ENCODE assay signal across 23 cellular contexts in the genomic region with DNA sequence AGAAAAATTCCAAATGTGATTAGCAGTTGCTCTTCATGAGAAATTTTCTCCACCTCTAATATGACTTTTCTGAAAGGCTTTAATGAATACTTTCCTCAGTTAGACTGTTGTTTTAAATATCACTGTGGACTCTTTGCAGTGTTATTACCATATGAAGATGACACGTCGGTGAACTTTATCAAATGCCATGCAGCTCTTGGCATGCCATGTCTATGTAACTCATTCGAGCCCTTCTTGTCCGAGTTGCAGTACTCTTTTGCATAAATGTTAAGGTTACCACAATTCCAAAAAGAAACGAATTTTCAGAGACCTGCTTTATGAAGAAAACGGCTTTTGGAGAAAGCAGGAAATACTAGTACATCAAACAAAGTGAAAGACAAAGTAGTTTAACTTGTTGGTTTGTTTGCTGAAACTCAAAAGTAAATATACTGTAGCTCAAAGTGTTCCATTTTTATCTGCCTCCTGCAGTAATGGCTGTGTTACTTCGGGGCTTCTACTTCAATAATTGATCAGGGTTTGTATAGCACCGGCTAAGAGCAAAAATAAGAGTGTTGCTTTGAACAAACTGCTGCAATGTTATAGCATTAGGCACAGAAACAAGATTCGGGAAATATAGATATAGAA.
DNase-seq lines count a peak whose midpoint lies in the region; ATAC-seq and TF ChIP-seq lines count a peak whose summit lies in the region.
"Had no signal": no experiment of that assay in that cellular context is flagged by ENCODE, and none has a peak within 500 bp of the region (broad histone marks: within the 10 kb centered on the region; RNA-seq: fewer than 3 reads in every experiment).

No MANE protein-coding gene starts in this region.

- no CpG with 5 or more reads among the region's 9 CpGs for WGBS in trophoblast cell (ENCODE audit: extremely low coverage, insufficient coverage, insufficient read length)

- H2BK5ac ChIP-seq in trophoblast cell (ENCODE audit: low read depth, low read length, poor library complexity): no peak overlapping the region

- H4K91ac ChIP-seq in trophoblast cell (ENCODE audit: low read depth, low read length): no peak overlapping the region

- H2AK5ac ChIP-seq in trophoblast cell (ENCODE audit: low read length): no peak overlapping the region

- no peaks in the 10 kb centered on the region for H3K36me3 ChIP-seq in PC-3 (ENCODE audit: low read depth, low read length)
- H3K36me3 ChIP-seq in left lung: no peaks in the 10 kb centered on the region
- no peaks in the 10 kb centered on the region for H3K36me3 ChIP-seq in trophoblast cell (ENCODE audit: control insufficient read depth in 1 of 2, insufficient read depth in 2 of 2, low read length in 2 of 2)
- H3K36me3 ChIP-seq: adrenal gland, SJCRH30, thyroid gland had no signal

- peak overlapping the region; percentile 73 for H2AFZ ChIP-seq in PC-3 (ENCODE audit: low read length)
- no peak overlapping the region for H2AFZ ChIP-seq in trophoblast cell (ENCODE audit: insufficient read depth, low read length, poor library complexity)

- no peak overlapping the region for H4K8ac ChIP-seq in trophoblast cell (ENCODE audit: low read depth, low read length)

- ATAC-seq in stimulated activated naive CD8-positive, alpha-beta T cell treated with anti-CD3 and anti-CD28 coated beads, Interleukin-15, Interleukin-2, amounts not matched to agents 100 U/mL and 50 U/mL, for 24 hours: peak; percentile 71
- no peak for ATAC-seq in stimulated activated naive CD8-positive, alpha-beta T cell treated with anti-CD3 and anti-CD28 coated beads, Interleukin-15, amount 100 ng/mL, for 72 hours
- ATAC-seq in PC-3 (no peak), left lung (peak; percentile 66), sciatic nerve (no peak), HG02610 (IDR thresholded peaks at IDR 0.05; ENCODE audit: unreplicated experiment) (no peak)
- ATAC-seq: activated CD4-positive, alpha-beta T cell treated with anti-CD3 and anti-CD28 coated beads for 36 hours; CD8-positive, alpha-beta T cell; foreskin keratinocyte; HCT116; stimulated activated naive B cell treated with anti-CD40 and anti-IgM and Interleukin-4, amounts not matched to agents 10 μg/mL and 1 μg/mL and 100 μg/mL, for 72 hours had no signal

- H3K4me2 ChIP-seq in PC-3 (ENCODE audit: low read length) (peak overlapping the region; percentile 40), trophoblast cell (ENCODE audit: low read length) (no peak overlapping the region)

- H3K79me2 ChIP-seq in PC-3 (ENCODE audit: low read length) (no peaks in the 10 kb centered on the region), trophoblast cell (ENCODE audit: control insufficient read depth, insufficient read depth, low read length, poor library complexity) (no peaks in the 10 kb centered on the region)

- no peaks in the 10 kb centered on the region for H3K4me1 ChIP-seq in PC-3 (ENCODE audit: insufficient read depth, low read length)
- H3K4me1 ChIP-seq in left lung: peaks cover 0 to 5% of the 10 kb centered on the region in 2 donors
- H3K4me1 ChIP-seq in trophoblast cell (ENCODE audit: control insufficient read depth in 1 of 2, insufficient read depth in 2 of 2, low read length in 2 of 2): no peaks in the 10 kb centered on the region
- H3K4me1 ChIP-seq: adrenal gland, foreskin keratinocyte, SJCRH30, thyroid gland had no signal

- H3K9me3 Mint-ChIP-seq in stimulated activated naive CD8-positive, alpha-beta T cell treated with anti-CD3 and anti-CD28 coated beads, Interleukin-15, amount 100 ng/mL, for 72 hours: no peaks in the 10 kb centered on the region
- H3K9me3 Mint-ChIP-seq: brain; CD8-positive, alpha-beta T cell; stimulated activated naive B cell treated with anti-CD40 and anti-IgM and Interleukin-4, amounts not matched to agents 10 μg/mL and 1 μg/mL and 100 μg/mL, for 72 hours; T-helper 1 cell treated with Interleukin-12 subunit alpha and Interleukin-12 subunit beta and Interleukin-4 antibody, amounts not matched to agents 30 μg/mL and 1 μg/mL, for 36 hours had no signal

- H3K18ac ChIP-seq in trophoblast cell (ENCODE audit: low read length): no peak overlapping the region

- H3K27ac Mint-ChIP-seq in stimulated activated naive CD8-positive, alpha-beta T cell treated with anti-CD3 and anti-CD28 coated beads, Interleukin-15, amount 100 ng/mL, for 72 hours: no peak overlapping the region
- H3K27ac Mint-ChIP-seq: activated CD4-positive, alpha-beta T cell treated with anti-CD3 and anti-CD28 coated beads for 36 hours; stimulated activated naive B cell treated with anti-CD40 and anti-IgM and Interleukin-4, amounts not matched to agents 10 μg/mL and 1 μg/mL and 100 μg/mL, for 72 hours; T-helper 1 cell treated with Interleukin-12 subunit alpha and Interleukin-12 subunit beta and Interleukin-4 antibody, amounts not matched to agents 30 μg/mL and 1 μg/mL, for 36 hours had no signal

- no peak overlapping the region for H3K14ac ChIP-seq in trophoblast cell (ENCODE audit: low read length)

- H4K12ac ChIP-seq in trophoblast cell (ENCODE audit: low read depth, low read length): no peak overlapping the region

- peaks cover 35% of the 10 kb centered on the region for H3K4me1 Mint-ChIP-seq in stimulated activated naive CD8-positive, alpha-beta T cell treated with anti-CD3 and anti-CD28 coated beads, Interleukin-15, amount 100 ng/mL, for 72 hours

- no peaks in the 10 kb centered on the region for H4K20me1 ChIP-seq in PC-3 (ENCODE audit: low read length)

- H3K4me3 ChIP-seq in PC-3 (ENCODE audit: low read length) (no peak overlapping the region), left lung (no peak overlapping the region), trophoblast cell (ENCODE audit: low read depth, low read length) (no peak overlapping the region)
- H3K4me3 ChIP-seq: adrenal gland, SJCRH30, thyroid gland had no signal

- no peak overlapping the region for H3K9ac ChIP-seq in PC-3 (ENCODE audit: low read length)
- no peak overlapping the region for H3K9ac ChIP-seq in trophoblast cell (ENCODE audit: low read length)

- H3K27ac ChIP-seq in PC-3 (ENCODE audit: low read length) (no peak overlapping the region), left lung (no peak overlapping the region), trophoblast cell (ENCODE audit: low read depth, low read length) (no peak overlapping the region)
- H3K27ac ChIP-seq: adrenal gland, foreskin keratinocyte, SJCRH30, thyroid gland had no signal

- no peaks in the 10 kb centered on the region for H3K27me3 Mint-ChIP-seq in stimulated activated naive CD8-positive, alpha-beta T cell treated with anti-CD3 and anti-CD28 coated beads, Interleukin-15, amount 100 ng/mL, for 72 hours
- H3K27me3 Mint-ChIP-seq: activated CD4-positive, alpha-beta T cell treated with anti-CD3 and anti-CD28 coated beads for 36 hours; brain; stimulated activated naive B cell treated with anti-CD40 and anti-IgM and Interleukin-4, amounts not matched to agents 10 μg/mL and 1 μg/mL and 100 μg/mL, for 72 hours had no signal

- H3K27me3 ChIP-seq in PC-3 (ENCODE audit: low read length) (no peaks in the 10 kb centered on the region), left lung (no peaks in the 10 kb centered on the region), trophoblast cell (ENCODE audit: insufficient read depth, low read length) (no peaks in the 10 kb centered on the region)
- H3K27me3 ChIP-seq: adrenal gland, foreskin keratinocyte, SJCRH30, thyroid gland had no signal

- no peak overlapping the region for H3K23ac ChIP-seq in trophoblast cell (ENCODE audit: low read length)

- H3K4ac ChIP-seq in trophoblast cell (ENCODE audit: low read depth, low read length): no peak overlapping the region

- no peak overlapping the region for H2BK12ac ChIP-seq in trophoblast cell (ENCODE audit: low read length)

- POLR2A ChIA-PET in PC-3 (lab: Charles Lee; ENCODE audit: unreplicated experiment): no interaction called here

- H3F3A ChIP-seq in PC-3 (ENCODE audit: low read length, unreplicated experiment): no peaks in the 10 kb centered on the region

- no peak for TF ChIP-seq CTCF in PC-3 (conservative IDR thresholded peaks at IDR 0.05; ENCODE audit: low read depth, low read length)
- TF ChIP-seq CTCF in left lung (IDR thresholded peaks at IDR 0.05): no peak

- BruUV-seq in PC-3 (replicated peaks; lab: Mats Ljungman, UMichigan): no TSS peak

- intact Hi-C loops in PC-3 (cut with micrococcal nuclease) (no loop called here), left lung (cut with DNase I) (no loop called here), sciatic nerve (cut with DNase I) (no loop called here)

- CTCF ChIA-PET in PC-3 (lab: Charles Lee): no interaction called here

- DNase-seq in stimulated activated naive CD8-positive, alpha-beta T cell treated with anti-CD3 and anti-CD28 coated beads, Interleukin-15, Interleukin-2, amounts not matched to agents 100 U/mL and 50 U/mL, for 24 hours: no peak
- DNase-seq in stimulated activated naive CD8-positive, alpha-beta T cell treated with anti-CD3 and anti-CD28 coated beads, Interleukin-15, amount 100 ng/mL, for 72 hours: no peak
- DNase-seq in PC-3 (no peak), left lung (no peak), sciatic nerve (ENCODE audit: low spot score) (no peak), trophoblast cell (no peak)
- DNase-seq: activated CD4-positive, alpha-beta T cell treated with anti-CD3 and anti-CD28 coated beads for 36 hours; activated effector memory CD4-positive, alpha-beta T cell treated with anti-CD3 and anti-CD28 coated beads, Interleukin-2, amount 50 U/mL, for 16 hours; adrenal gland; CD8-positive, alpha-beta T cell; effector CD8-positive, alpha-beta T cell; foreskin keratinocyte; mesendoderm; NCI-H1694 treated with DMSO at 0.1 percent for 48 hours; NCI-H226; SJCRH30; stimulated activated CD4-positive, alpha-beta T cell treated with anti-CD3 and anti-CD28 coated beads, Interleukin-4, amount 100 ng/mL, for 1 hour; stimulated activated naive B cell treated with anti-CD40 and anti-IgM and Interleukin-4, amounts not matched to agents 10 μg/mL and 1 μg/mL and 100 μg/mL, for 72 hours; thyroid gland had no signal

- H3K9me3 ChIP-seq in PC-3 (ENCODE audit: low read length) (no peaks in the 10 kb centered on the region), left lung (no peaks in the 10 kb centered on the region), trophoblast cell (ENCODE audit: insufficient read depth, low read depth, low read length) (no peaks in the 10 kb centered on the region)
- H3K9me3 ChIP-seq: adrenal gland, SJCRH30, thyroid gland had no signal

- no peak overlapping the region for H2BK120ac ChIP-seq in trophoblast cell (ENCODE audit: insufficient read depth, low read length, poor library complexity)

- no peak overlapping the region for H3K4me3 Mint-ChIP-seq in stimulated activated naive CD8-positive, alpha-beta T cell treated with anti-CD3 and anti-CD28 coated beads, Interleukin-15, amount 100 ng/mL, for 72 hours
- H3K4me3 Mint-ChIP-seq: activated CD4-positive, alpha-beta T cell treated with anti-CD3 and anti-CD28 coated beads for 36 hours; brain; CD8-positive, alpha-beta T cell; stimulated activated naive B cell treated with anti-CD40 and anti-IgM and Interleukin-4, amounts not matched to agents 10 μg/mL and 1 μg/mL and 100 μg/mL, for 72 hours; T-helper 1 cell treated with Interleukin-12 subunit alpha and Interleukin-12 subunit beta and Interleukin-4 antibody, amounts not matched to agents 30 μg/mL and 1 μg/mL, for 36 hours had no signal

- H3K79me1 ChIP-seq in trophoblast cell (ENCODE audit: low read length): no peaks in the 10 kb centered on the region

- no peaks in the 10 kb centered on the region for H3K9me2 ChIP-seq in PC-3 (replicated peaks; ENCODE audit: low read length)

Comparison
In these comparisons a context has a peak if more than half of its experiments do, and no peak if none do; other contexts are left out.
1. ATAC-seq: peak in stimulated activated naive CD8-positive, alpha-beta T cell treated with anti-CD3 and anti-CD28 coated beads, Interleukin-15, Interleukin-2, amounts not matched to agents 100 U/mL and 50 U/mL, for 24 hours (single experiment) and left lung (single experiment); none in stimulated activated naive CD8-positive, alpha-beta T cell treated with anti-CD3 and anti-CD28 coated beads, Interleukin-15, amount 100 ng/mL, for 72 hours (single experiment), PC-3 (single experiment), sciatic nerve (single experiment) and HG02610 (single experiment).